ENCODE assay signal across 8 cellular contexts in the genomic region with DNA sequence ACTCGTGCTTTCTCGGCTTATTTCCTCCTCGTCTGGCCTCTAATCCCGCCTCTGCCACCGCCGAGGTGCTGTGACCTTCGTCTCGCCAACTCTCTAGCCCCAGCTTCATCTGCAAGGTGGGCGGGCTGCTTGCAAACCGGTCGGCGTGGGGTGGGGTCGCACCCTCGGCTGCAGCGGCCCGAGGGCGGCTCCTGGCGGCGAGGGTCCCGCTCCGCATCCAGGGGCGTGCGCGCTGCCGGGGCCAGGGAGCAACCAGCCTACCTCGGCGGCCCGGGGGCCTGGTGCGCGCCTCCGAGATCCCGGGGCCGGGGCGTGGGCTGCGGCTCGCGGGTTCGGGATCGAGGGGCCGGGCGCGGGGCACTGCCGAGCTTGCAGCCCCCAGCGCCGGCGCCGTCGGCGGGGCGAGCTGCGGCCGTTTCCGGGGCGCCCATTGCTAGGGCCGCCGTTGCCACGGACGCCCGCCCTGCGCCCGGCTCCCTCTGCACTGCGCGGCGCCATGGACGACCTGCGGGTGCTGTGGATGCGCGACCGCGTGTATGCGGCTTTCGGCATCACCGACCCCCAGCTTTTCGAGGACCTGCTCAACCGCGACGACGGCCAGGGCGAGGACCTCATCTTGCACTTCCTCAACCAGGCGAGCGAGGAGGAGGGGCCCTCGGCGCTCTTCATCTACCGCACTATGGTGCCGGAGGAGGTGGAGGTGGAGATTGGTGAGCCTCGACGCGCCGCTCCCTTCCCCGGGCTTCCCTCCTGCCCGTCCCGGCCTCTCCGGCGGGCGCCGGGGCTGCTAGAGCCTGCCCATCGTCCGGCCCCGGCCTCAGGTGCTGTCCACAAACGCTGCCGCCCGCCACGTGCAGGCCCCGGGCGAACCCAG. TPM values are rescaled to one million over a fixed set of nuclear protein-coding genes. Genes with fewer than 3 reads are reported as not detected.
DNase-seq lines count a peak whose midpoint lies in the region; ATAC-seq and TF ChIP-seq lines count a peak whose summit lies in the region.

TSS of gene DNAH10 (plus strand) at position 461 of the 874 bp plus-strand sequence. CDS start at position 497, 36 bp downstream.

- peaks cover 4% of the 10 kb centered on the region for H3K36me3 Mint-ChIP-seq in activated naive CD8-positive, alpha-beta T cell treated with anti-CD3 and anti-CD28 coated beads, Interleukin-2, amount 10 ng/mL, durations not matched to agents 7 days and 5 days

- H3K36me3 ChIP-seq in HAP-1 (replicated peaks): peaks cover 7% of the 10 kb centered on the region

- DNase-seq in NOMO-1 treated with DMSO at 0.1 percent for 48 hours (lab: John Stamatoyannopoulos, UW; ENCODE audit: unreplicated experiment) (peak; percentile 83), iPS-NIHi11 (ENCODE audit: low spot score) (peak; percentile 90), epidermal melanocyte (ENCODE audit: insufficient read length, low spot score) (no peak), HAP-1 (ENCODE audit: low spot score in 2 of 2) (no peak)
- DNase-seq in activated naive CD8-positive, alpha-beta T cell treated with anti-CD3 and anti-CD28 coated beads, Interleukin-2, amount 10 ng/mL, durations not matched to agents 7 days and 5 days: peak; percentile 72
- peak; percentile 44 to 66 for DNase-seq in stimulated activated CD4-positive, alpha-beta T cell treated with anti-CD3 and anti-CD28 coated beads, Interleukin-2, amount 100 ng/mL, for 24 hours

- H3K4me3 ChIP-seq in HAP-1: no peak within 1 kb of the TSS

- no peaks in the 10 kb centered on the region for H3K9me3 ChIP-seq in HAP-1

- peak within 1 kb of the TSS; percentile 84 for H3K4me3 Mint-ChIP-seq in activated naive CD8-positive, alpha-beta T cell treated with anti-CD3 and anti-CD28 coated beads, Interleukin-2, amount 10 ng/mL, durations not matched to agents 7 days and 5 days

- H3K9me3 Mint-ChIP-seq in activated naive CD8-positive, alpha-beta T cell treated with anti-CD3 and anti-CD28 coated beads, Interleukin-2, amount 10 ng/mL, durations not matched to agents 7 days and 5 days: no peaks in the 10 kb centered on the region

- H3K4me1 Mint-ChIP-seq in activated naive CD8-positive, alpha-beta T cell treated with anti-CD3 and anti-CD28 coated beads, Interleukin-2, amount 10 ng/mL, durations not matched to agents 7 days and 5 days: peaks cover 9% of the 10 kb centered on the region

- in situ Hi-C loops in HAP-1 (cut with MboI; ENCODE audit: low sequenced_read_pairs): no loop called here

- peak within 1 kb of the TSS; percentile 55 for H3K27ac Mint-ChIP-seq in activated naive CD8-positive, alpha-beta T cell treated with anti-CD3 and anti-CD28 coated beads, Interleukin-2, amount 10 ng/mL, durations not matched to agents 7 days and 5 days

- TF ChIP-seq CTCF in GM12874 (IDR thresholded peaks at IDR 0.05; ENCODE audit: insufficient read depth, low read depth, low read length): peak; percentile 71

- H3K27me3 Mint-ChIP-seq in activated naive CD8-positive, alpha-beta T cell treated with anti-CD3 and anti-CD28 coated beads, Interleukin-2, amount 10 ng/mL, durations not matched to agents 7 days and 5 days: peaks cover 5% of the 10 kb centered on the region

- POLR2A ChIA-PET in activated naive CD8-positive, alpha-beta T cell treated with anti-CD3 and anti-CD28 coated beads, Interleukin-2, amount 10 ng/mL, durations not matched to agents 7 days and 5 days (lab: Charles Lee): interaction anchor here (1.3 kb wide), 1 partner anchor 529 kb away, joined by 3 read pairs; the partner anchor contains the start of genes MPHOSPH9 and MTRFR

- no peaks in the 10 kb centered on the region for H3K4me1 ChIP-seq in HAP-1

- ATAC-seq in HG02623 (IDR thresholded peaks at IDR 0.05; ENCODE audit: unreplicated experiment): peak; percentile 73
- peak; percentile 90 for ATAC-seq in activated naive CD8-positive, alpha-beta T cell treated with anti-CD3 and anti-CD28 coated beads, Interleukin-2, amount 10 ng/mL, durations not matched to agents 7 days and 5 days (ENCODE audit: low read depth)

- H3K27me3 ChIP-seq in HAP-1 (ENCODE audit: low read depth): no peaks in the 10 kb centered on the region

RNA-seq across cellular contexts. Expression of gene DNAH10, which starts in this region (rescaled TPM):
- under 1 TPM; 0.28 to 0.34 TPM for total RNA-seq in activated naive CD8-positive, alpha-beta T cell treated with anti-CD3 and anti-CD28 coated beads, Interleukin-2, amount 10 ng/mL, durations not matched to agents 7 days and 5 days

Comparison
In these comparisons a context has a peak if more than half of its experiments do, and no peak if none do; other contexts are left out.
1. Peak in DNase-seq and ATAC-seq in activated naive CD8-positive, alpha-beta T cell treated with anti-CD3 and anti-CD28 coated beads, Interleukin-2, amount 10 ng/mL, durations not matched to agents 7 days and 5 days; RNA of the gene not detected or under 1 TPM.
2. DNase-seq: peak in NOMO-1 treated with DMSO at 0.1 percent for 48 hours (single experiment), iPS-NIHi11 (single experiment) and stimulated activated CD4-positive, alpha-beta T cell treated with anti-CD3 and anti-CD28 coated beads, Interleukin-2, amount 100 ng/mL, for 24 hours (2 of 2); none in epidermal melanocyte (single experiment) and HAP-1 (0 of 2).